ENCODE assay signal across 13 cellular contexts in genomic region chr17:44581868-44582267, GRCh38. TPM values are rescaled to one million over a fixed set of nuclear protein-coding genes. Genes with fewer than 3 reads are reported as not detected.
DNase-seq lines count a peak whose midpoint lies in the region; ATAC-seq, FAIRE-seq and TF ChIP-seq lines count a peak whose summit lies in the region.
"Had no signal": no experiment of that assay in that cellular context is flagged by ENCODE, and none has a peak within 500 bp of the region (broad histone marks: within the 10 kb centered on the region; RNA-seq: fewer than 3 reads in every experiment).

No MANE protein-coding gene starts in this region.

- no peaks in the 10 kb centered on the region for H3K36me3 ChIP-seq in K562 (ENCODE audit: control insufficient read depth, insufficient read depth, low read length)
- H3K36me3 ChIP-seq: sigmoid colon had no signal

- FAIRE-seq in K562 (lab: Jason Lieb, UNC): no peak
- FAIRE-seq: astrocyte, RCC 7860 had no signal

- H3K27ac Mint-ChIP-seq in stimulated activated naive CD8-positive, alpha-beta T cell treated with anti-CD3 and anti-CD28 coated beads, Interleukin-15, amount 100 ng/mL, for 72 hours: no peak overlapping the region

- no peak overlapping the region for H3K4me3 Mint-ChIP-seq in stimulated activated naive CD8-positive, alpha-beta T cell treated with anti-CD3 and anti-CD28 coated beads, Interleukin-15, amount 100 ng/mL, for 72 hours

- peaks cover 7% of the 10 kb centered on the region; the same call in 1 of the 2 replicates for H4K20me1 ChIP-seq in K562 (replicated peaks; ENCODE audit: control insufficient read depth, insufficient read depth, low read length)

- intact Hi-C loops in K562 (cut with micrococcal nuclease): no loop called here

- peak; percentile 23 for TF ChIP-seq CTCF in NB4 (IDR thresholded peaks at IDR 0.05; ENCODE audit: low read depth, low read length)
- peak; percentile 28 to 35 (median 33); a peak in 2 of 6 replicates for TF ChIP-seq CTCF in K562 (IDR thresholded peaks at IDR 0.05 in 2 of 3, conservative IDR thresholded peaks at IDR 0.05 in 1 of 3; ENCODE audit: insufficient read depth in 2 of 3, low read depth in 1 of 3, low read length in 3 of 3)

- H3K9me3 Mint-ChIP-seq in stimulated activated naive CD8-positive, alpha-beta T cell treated with anti-CD3 and anti-CD28 coated beads, Interleukin-15, amount 100 ng/mL, for 72 hours: no peaks in the 10 kb centered on the region

- no TSS peak for BruUV-seq in K562 (replicated peaks; lab: Mats Ljungman, UMichigan)

- H3K79me2 ChIP-seq in K562 (ENCODE audit: control insufficient read depth, insufficient read depth, low read length): no peaks in the 10 kb centered on the region

- DNase-seq in stimulated activated naive CD8-positive, alpha-beta T cell treated with anti-CD3 and anti-CD28 coated beads, Interleukin-15, Interleukin-2, amounts not matched to agents 100 U/mL and 50 U/mL, for 24 hours: peak; percentile 9
- no peak for DNase-seq in stimulated activated naive CD8-positive, alpha-beta T cell treated with anti-CD3 and anti-CD28 coated beads, Interleukin-15, amount 100 ng/mL, for 72 hours
- peak; percentile 36 for DNase-seq in NB4 (ENCODE audit: low read depth)
- DNase-seq in K562 (ENCODE audit: extremely low read depth in 1 of 4, low spot score in 3 of 4): no peak
- DNase-seq in stimulated activated CD4-positive, alpha-beta T cell treated with anti-CD3 and anti-CD28 coated beads, Interleukin-2, amount 100 ng/mL, for 24 hours: no peak
- DNase-seq: EL, mesenchymal stem cell, sigmoid colon had no signal

- CTCF ChIA-PET in K562 (lab: Yijun Ruan, JAX; ENCODE audit: low intra/inter-chr PET ratio): no interaction called here

- H3K4me2 ChIP-seq in K562 (ENCODE audit: insufficient read depth, low read length): no peak overlapping the region

- 6% methylated on average over 11 of the region's 11 CpGs for WGBS in K562 (ENCODE audit: insufficient coverage, low coverage, missing lambda C conversion rate)

- no peak for TF ChIP-seq POLR2A in NB4 (IDR thresholded peaks at IDR 0.05; ENCODE audit: extremely low read depth, insufficient read length)
- TF ChIP-seq POLR2A in K562 (conservative IDR thresholded peaks at IDR 0.05): no peak

- ATAC-seq in stimulated activated naive CD8-positive, alpha-beta T cell treated with anti-CD3 and anti-CD28 coated beads, Interleukin-15, Interleukin-2, amounts not matched to agents 100 U/mL and 50 U/mL, for 24 hours: no peak
- no peak for ATAC-seq in stimulated activated naive CD8-positive, alpha-beta T cell treated with anti-CD3 and anti-CD28 coated beads, Interleukin-15, amount 100 ng/mL, for 72 hours
- peak; percentile 53; the same call in 1 of the 3 replicates for ATAC-seq in K562
- no peak for ATAC-seq in HG03469 (IDR thresholded peaks at IDR 0.05; ENCODE audit: unreplicated experiment)
- ATAC-seq in HG02973 (IDR thresholded peaks at IDR 0.05; ENCODE audit: unreplicated experiment): no peak
- no peak for ATAC-seq in HG03521 (IDR thresholded peaks at IDR 0.05; ENCODE audit: unreplicated experiment)

- no peak for TF ChIP-seq EP300 in K562 (IDR thresholded peaks at IDR 0.05; ENCODE audit: low read length)

- in situ Hi-C loops in K562 (cut with MboI): no loop called here

- H3K4me1 Mint-ChIP-seq in stimulated activated naive CD8-positive, alpha-beta T cell treated with anti-CD3 and anti-CD28 coated beads, Interleukin-15, amount 100 ng/mL, for 72 hours: no peaks in the 10 kb centered on the region

- H3K9me1 ChIP-seq in K562 (ENCODE audit: control insufficient read depth, insufficient read depth, low read length): no peaks in the 10 kb centered on the region

- H3K27me3 Mint-ChIP-seq in stimulated activated naive CD8-positive, alpha-beta T cell treated with anti-CD3 and anti-CD28 coated beads, Interleukin-15, amount 100 ng/mL, for 72 hours: peaks cover 26% of the 10 kb centered on the region

- no peak overlapping the region for H2AFZ ChIP-seq in K562 (ENCODE audit: low read depth, low read length)

- H3K9me3 ChIP-seq in K562 (replicated peaks; ENCODE audit: control insufficient read depth, insufficient read depth, low read depth, low read length): no peaks in the 10 kb centered on the region
- H3K9me3 ChIP-seq: sigmoid colon had no signal

- TF ChIP-seq RAD21 in K562 (CRISPR knock-in tag; conservative IDR thresholded peaks at IDR 0.05 in 1 of 2, IDR thresholded peaks at IDR 0.05 in 1 of 2): 0 out of 4 replicates have a peak, but pooled peaks of 1 of the 2 experiments have one; percentile 5

- H3K4me1 ChIP-seq in K562 (replicated peaks in 1 of 2; ENCODE audit: control insufficient read depth in 2 of 2, insufficient read depth in 2 of 2, low read length in 2 of 2): no peaks in the 10 kb centered on the region

- no peak overlapping the region for H3K9ac ChIP-seq in K562 (ENCODE audit: insufficient read depth in 1 of 2, low read depth in 2 of 2, low read length in 2 of 2)

- POLR2A ChIA-PET in K562 (lab: Yijun Ruan, JAX): no interaction called here

- H3K4me3 ChIP-seq in NB4 (ENCODE audit: low read depth, low read length) (no peak overlapping the region), K562 (no peak overlapping the region)
- H3K4me3 ChIP-seq: sigmoid colon had no signal

- peaks cover 26 to 36% of the 10 kb centered on the region in 2 experiments for H3K27me3 ChIP-seq in K562 (ENCODE audit: control insufficient read depth in 2 of 2, insufficient read depth in 2 of 2, low read length in 2 of 2)

- no peak overlapping the region for H3K27ac ChIP-seq in K562 (ENCODE audit: extremely low read depth, low read depth, low read length)
- H3K27ac ChIP-seq: sigmoid colon had no signal

TF ChIP-seq in K562, 482 proteins besides CTCF, POLR2A, EP300 and RAD21 (continues in another document):
- TF ChIP-seq VEZF1 (CRISPR knock-in tag; IDR thresholded peaks at IDR 0.05): peak; percentile 65
- TF ChIP-seq HOXB6 (CRISPR knock-in tag; IDR thresholded peaks at IDR 0.05; ENCODE audit: borderline replicate concordance): no peak
- no peak for TF ChIP-seq SRSF3 (IDR thresholded peaks at IDR 0.05; ENCODE audit: insufficient read depth, low read length)
- TF ChIP-seq CLOCK (CRISPR knock-in tag; IDR thresholded peaks at IDR 0.05; ENCODE audit: borderline replicate concordance): no peak

RNA-seq across cellular contexts. Expression of gene FZD2, which starts 24.6 kb away (rescaled TPM):
- total RNA-seq in K562 (2011; cell fraction: chromatin; rRNA removed; ENCODE audit: low replicate concordance): 1.3 and 4.1 TPM in 2 replicates
- 7.2 and 8.2 TPM in 2 replicates for total RNA-seq in K562 (2011; cell fraction: nucleolus; rRNA removed)
- 2.8 and 3.5 TPM in 2 replicates for total RNA-seq in K562 (2011; cell fraction: nucleoplasm; rRNA removed)
- total RNA-seq in K562 (2014; rRNA removed) (1.1 and 1.2 TPM in 2 replicates), K562 (2014; rRNA removed; fragmentation: Illumina TruSeq; extraction: Trizol) (0.10 and 0.11 TPM in 2 replicates), K562 (2015; rRNA removed; fragmentation: Illumina TruSeq; extraction: Trizol) (0.68 and 1.1 TPM in 2 replicates), K562 (2021) (3.5 and 3.7 TPM in 2 replicates)
- polyA plus RNA-seq in K562 (2011; rRNA removed) (1.8 and 3.1 TPM in 2 replicates), K562 (2014; fragmentation: Illumina TruSeq; extraction: Trizol) (0.31 and 1.5 TPM in 2 replicates), K562 (2014; fragmentation: Nextera tagmentation; extraction: Ambion mirVana) (under 1 TPM in 1 of 2 experiments, not detected in 1; 0.03 TPM), K562 (2014; rRNA removed) (2.1 and 4.5 TPM in 2 replicates)
- 6.1 and 11.5 TPM in 2 replicates for polyA plus RNA-seq in K562 (2011; cell fraction: cytosol; rRNA removed)
- 4.8 and 5.5 TPM in 2 replicates for polyA plus RNA-seq in K562 (2011; cell fraction: nucleus; rRNA removed)
- 2.8 and 5.2 TPM in 2 replicates for polyA plus RNA-seq in K562 (2012)
- 1.1 and 2.1 TPM in 2 replicates for polyA minus RNA-seq in K562 (2011; rRNA and poly(A)+ RNA removed)
- polyA minus RNA-seq in K562 (2011; cell fraction: cytosol; rRNA and poly(A)+ RNA removed): 4.9 and 6.1 TPM in 2 replicates
- 2.3 and 3.8 TPM in 2 replicates for polyA minus RNA-seq in K562 (2011; cell fraction: nucleus; rRNA and poly(A)+ RNA removed)

Comparison
In these comparisons a context has a peak if more than half of its experiments do, and no peak if none do; other contexts are left out.
1. DNase-seq: peak in stimulated activated naive CD8-positive, alpha-beta T cell treated with anti-CD3 and anti-CD28 coated beads, Interleukin-15, Interleukin-2, amounts not matched to agents 100 U/mL and 50 U/mL, for 24 hours (single experiment) and NB4 (single experiment); none in stimulated activated naive CD8-positive, alpha-beta T cell treated with anti-CD3 and anti-CD28 coated beads, Interleukin-15, amount 100 ng/mL, for 72 hours (0 of 2), K562 (0 of 4) and stimulated activated CD4-positive, alpha-beta T cell treated with anti-CD3 and anti-CD28 coated beads, Interleukin-2, amount 100 ng/mL, for 24 hours (0 of 2).